In the genomic region with DNA sequence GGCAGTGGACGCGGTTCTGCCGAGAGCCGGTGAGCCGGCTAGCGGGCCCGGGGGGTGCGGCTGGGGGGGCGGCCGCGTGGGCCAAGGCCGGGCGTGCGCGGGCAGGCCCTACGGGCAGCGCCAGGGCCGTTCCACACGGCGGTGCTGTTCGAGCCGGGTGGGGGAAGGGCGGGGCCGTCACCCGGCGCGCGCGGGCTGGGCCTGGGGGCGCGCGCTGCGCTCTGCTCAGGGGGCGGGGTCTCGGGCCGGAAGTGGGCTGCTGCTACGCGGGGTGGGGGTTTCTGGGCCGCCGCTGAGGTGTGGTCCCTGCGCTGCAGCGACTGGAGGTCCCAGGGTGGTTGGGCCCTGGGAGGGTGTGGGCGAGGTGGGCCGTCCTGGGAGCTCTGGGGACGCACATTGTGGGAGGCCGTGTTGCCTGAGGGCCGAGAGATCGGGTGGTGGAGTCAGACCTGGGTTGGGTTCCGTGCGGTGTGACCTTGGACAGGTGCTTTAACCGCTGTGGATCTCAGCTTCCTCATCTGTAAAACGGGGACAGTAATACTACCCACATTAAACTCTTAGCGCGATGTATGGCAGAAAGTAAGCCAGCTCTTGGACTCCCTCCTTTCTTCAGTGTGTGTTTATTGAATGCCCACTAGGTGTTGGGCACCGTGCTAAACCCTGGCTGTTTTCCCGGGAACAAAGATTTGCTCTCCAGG, we compare ENCODE assay signal across 8 cellular contexts. TPM values are rescaled to one million over a fixed set of nuclear protein-coding genes. Genes with fewer than 3 reads are reported as not detected.
DNase-seq lines count a peak whose midpoint lies in the region; ATAC-seq and TF ChIP-seq lines count a peak whose summit lies in the region.

No MANE protein-coding gene starts in this region.

- H3K27ac ChIP-seq in dorsolateral prefrontal cortex, result peak overlapping the region in 58 of 59 donors; percentile 15 to 94 (median 82)

- peak; percentile 55 for ATAC-seq in HG02870 (IDR thresholded peaks at IDR 0.05; ENCODE audit: unreplicated experiment)

- H3K4me3 ChIP-seq in dorsolateral prefrontal cortex, result peak overlapping the region; percentile 51 to 91 (median 76)

- peak in 7 of 56 donors; percentile 0 to 27 (median 17) for TF ChIP-seq CTCF in dorsolateral prefrontal cortex (IDR thresholded peaks at IDR 0.05 in 54 of 56, conservative IDR thresholded peaks at IDR 0.05 in 2 of 56; ENCODE audit: low read depth in 1 of 56, partially characterized antibody in 56 of 56)

- DNase-seq in activated T-cell treated with anti-CD3 and anti-CD28 coated beads for 24 hours (ENCODE audit: low read depth), result peak; percentile 85
- no peak for DNase-seq in activated T-cell treated with anti-CD3 and anti-CD28 coated beads, Interleukin-2, amount 50 U/mL, for 1 hour
- DNase-seq in NCI-H1694 treated with DMSO at 0.1 percent for 48 hours (lab: John Stamatoyannopoulos, UW), result peak; percentile 57
- DNase-seq in activated CD4-positive, alpha-beta T cell treated with anti-CD3 and anti-CD28 coated beads for 24 hours (ENCODE audit: low read depth in 2 of 2), result peak; percentile 59 to 83
- peak in 6 of 10 donors; percentile 23 to 70 (median 44) for DNase-seq in dorsolateral prefrontal cortex
- peak; percentile 91 for DNase-seq in mesenteric fat pad (ENCODE audit: low spot score)
- peak; percentile 38 to 82 for DNase-seq in stimulated activated CD8-positive, alpha-beta memory T cell treated with anti-CD3 and anti-CD28 coated beads, Interleukin-2, amount 100 ng/mL, for 1 hour (ENCODE audit: low read depth in 2 of 2)

- no peaks in the 10 kb centered on the region for H3K27me3 ChIP-seq in dorsolateral prefrontal cortex

- intact Hi-C loops in dorsolateral prefrontal cortex (cut with DNase I), result loop anchor here in 1 of 2 donors (5.0 kb wide), 1 partner anchor 58 kb away; a partner anchor contains a TSS

RNA-seq across cellular contexts. Expression of a gene that starts 0.4 kb away (rescaled TPM):
- total RNA-seq in dorsolateral prefrontal cortex (100 to 1,000 TPM in 1 of 120 experiments, 10 to 100 TPM in 119; 50.9 to 101 (median 67.3) TPM), mesenteric fat pad (107 TPM)

RNA-seq across cellular contexts. Expression of a gene that starts 38.6 kb away (rescaled TPM):
- 1 to 10 TPM in 3 of 120 experiments, under 1 TPM in 38, not detected in 79; 0.11 to 1.7 (median 0.39) TPM for total RNA-seq in dorsolateral prefrontal cortex
- total RNA-seq in mesenteric fat pad, result 0.39 TPM

RNA-seq across cellular contexts. Expression of a gene that starts 58.0 kb away (rescaled TPM):
- total RNA-seq in dorsolateral prefrontal cortex, result 1 to 10 TPM in 101 of 120 experiments, under 1 TPM in 19; 0.67 to 2.8 (median 1.5) TPM
- 0.39 TPM for total RNA-seq in mesenteric fat pad
